Comparison of ENCODE assay signal across 8 cellular contexts in genomic region chr12:55728932-55729591, GRCh38.
DNase-seq lines count a peak whose midpoint lies in the region; ATAC-seq and TF ChIP-seq lines count a peak whose summit lies in the region.

CD63 (minus strand) TSS chr12:55729009; CDS start chr12:55728341, 668 bp downstream.

- no peaks in the 10 kb centered on the region for H3K27me3 ChIP-seq in layer of hippocampus (ENCODE audit: control insufficient read depth, insufficient read depth, low read length)

- peak within 1 kb of the TSS; percentile 99 for H3K27ac ChIP-seq in 22Rv1
- H3K27ac ChIP-seq in cingulate gyrus (ENCODE audit: low read depth, low read length): peak within 1 kb of the TSS; percentile 100
- H3K27ac ChIP-seq in layer of hippocampus (ENCODE audit: low read depth, low read length): peak within 1 kb of the TSS; percentile 100

- no peak for TF ChIP-seq CTCF in 22Rv1 (IDR thresholded peaks at IDR 0.05)

- DNase-seq in NCI-H2196 (lab: John Stamatoyannopoulos, UW; ENCODE audit: unreplicated experiment): peak; percentile 86
- DNase-seq in activated CD4-positive, alpha-beta T cell treated with anti-CD3 and anti-CD28 coated beads for 24 hours (ENCODE audit: low read depth in 2 of 2): peak; percentile 56 to 67
- peak in 3 of 4 experiments; percentile 47 to 74 (median 61) for DNase-seq in stimulated activated CD4-positive, alpha-beta T cell treated with anti-CD3 and anti-CD28 coated beads, Interleukin-1b, Interleukin-23, amount 100 ng/mL, for 24 hours (ENCODE audit: low read depth in 4 of 4, low spot score in 1 of 4)

- ATAC-seq in GM18499 (IDR thresholded peaks at IDR 0.05; ENCODE audit: insufficient read depth, unreplicated experiment) (peak; percentile 35), HG02884 (IDR thresholded peaks at IDR 0.05; ENCODE audit: unreplicated experiment) (peak; percentile 48)

Comparison
In these comparisons a context has a peak if more than half of its experiments do, and no peak if none do; other contexts are left out.
1. Peak in every context shown above with its lines: DNase-seq, ATAC-seq and H3K27ac ChIP-seq.